13 cellular contexts compared by ENCODE assay signal in the genomic region with DNA sequence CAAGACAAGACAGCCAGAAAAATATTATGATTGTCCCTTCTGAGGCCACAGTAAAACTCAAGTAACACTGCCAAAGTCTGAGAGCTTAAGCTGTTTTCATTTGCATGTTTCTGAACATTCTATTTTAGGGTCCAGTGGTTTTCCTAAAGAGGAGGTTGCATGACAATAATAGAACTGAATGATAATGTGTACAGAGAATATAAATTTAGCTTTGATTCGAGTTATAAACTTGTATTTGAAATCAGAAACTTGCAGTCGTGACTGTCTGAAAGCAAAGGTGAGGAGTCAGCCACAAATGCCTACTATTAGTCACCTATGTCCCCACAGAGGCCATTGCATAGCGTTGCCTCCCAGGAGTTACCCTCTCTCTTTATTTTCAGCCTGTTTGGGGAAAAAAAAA.
A peak's percentile ranks its signal among the peaks of the same experiment; 100 is the strongest.
DNase-seq lines count a peak whose midpoint lies in the region; ATAC-seq, FAIRE-seq and TF ChIP-seq lines count a peak whose summit lies in the region.
"Had no signal": no experiment of that assay in that cellular context is flagged by ENCODE, and none has a peak within 500 bp of the region (broad histone marks: within the 10 kb centered on the region; RNA-seq: fewer than 3 reads in every experiment).

No MANE protein-coding gene starts in this region.

- H3K23me2 ChIP-seq in H1 (ENCODE audit: low read depth, low read length) = no peaks in the 10 kb centered on the region

- ATAC-seq in HG03060 (IDR thresholded peaks at IDR 0.05; ENCODE audit: low read depth, unreplicated experiment) = peak; percentile 66
- ATAC-seq: activated CD4-positive, CD25-positive, alpha-beta regulatory T cell treated with anti-CD3 and anti-CD28 coated beads, Interleukin-2, amount 50 U/mL, for 24 hours; psoas muscle had no signal

- no peak overlapping the region for H2BK12ac ChIP-seq in H1 (ENCODE audit: low read depth, low read length)
- H2BK12ac ChIP-seq in trophoblast cell (ENCODE audit: low read length) = no peak overlapping the region

- TF ChIP-seq POLR2A in H1 (IDR thresholded peaks at IDR 0.05; ENCODE audit: control extremely low read depth in 1 of 2, low read depth in 2 of 2, low read length in 2 of 2) = no peak

- H3K4me3 Mint-ChIP-seq in activated naive CD8-positive, alpha-beta T cell treated with anti-CD3 and anti-CD28 coated beads for 36 hours = no peak overlapping the region
- H3K4me3 Mint-ChIP-seq in CD14-positive monocyte = no peak overlapping the region

- no peaks in the 10 kb centered on the region for H3K79me2 ChIP-seq in H1 (ENCODE audit: control insufficient read depth in 1 of 2, insufficient read depth in 2 of 2, low read length in 2 of 2)
- no peaks in the 10 kb centered on the region for H3K79me2 ChIP-seq in trophoblast cell (ENCODE audit: control insufficient read depth, insufficient read depth, low read length, poor library complexity)

- POLR2A ChIA-PET in H1 (lab: Charles Lee; ENCODE audit: partially characterized antibody) = no interaction called here

- H3K4ac ChIP-seq in H1 (replicated peaks; ENCODE audit: insufficient read length, low read depth, low read length) = no peak overlapping the region
- no peak overlapping the region for H3K4ac ChIP-seq in trophoblast cell (ENCODE audit: low read depth, low read length)

- H3K14ac ChIP-seq in H1 (ENCODE audit: insufficient read length) (no peak overlapping the region), trophoblast cell (ENCODE audit: low read length) (no peak overlapping the region)

- H2AFZ ChIP-seq in H1 (ENCODE audit: low read length) (peak overlapping the region; percentile 31; the same call in 1 of the 2 replicates), trophoblast cell (ENCODE audit: insufficient read depth, low read length, poor library complexity) (no peak overlapping the region)

- no peak overlapping the region for H4K91ac ChIP-seq in H1 (replicated peaks; ENCODE audit: insufficient read length, low read length)
- no peak overlapping the region for H4K91ac ChIP-seq in trophoblast cell (ENCODE audit: low read depth, low read length)

- H3K36me3 Mint-ChIP-seq in activated naive CD8-positive, alpha-beta T cell treated with anti-CD3 and anti-CD28 coated beads for 36 hours = no peaks in the 10 kb centered on the region
- H3K36me3 Mint-ChIP-seq in CD14-positive monocyte = no peaks in the 10 kb centered on the region

- H3K9ac ChIP-seq in H1 (replicated peaks in 1 of 4; ENCODE audit: extremely low read depth in 1 of 4, low read depth in 3 of 4, low read length in 3 of 4) (no peak overlapping the region), trophoblast cell (ENCODE audit: low read length) (no peak overlapping the region)

- H3K79me1 ChIP-seq in H1 (ENCODE audit: low read depth, low read length) (no peaks in the 10 kb centered on the region), trophoblast cell (ENCODE audit: low read length) (peaks cover 2% of the 10 kb centered on the region)

- H3K23ac ChIP-seq in H1 (ENCODE audit: insufficient read length) (no peak overlapping the region), trophoblast cell (ENCODE audit: low read length) (no peak overlapping the region)

- no peak overlapping the region for H2BK120ac ChIP-seq in H1 (replicated peaks; ENCODE audit: low read depth, low read length)
- H2BK120ac ChIP-seq in trophoblast cell (ENCODE audit: insufficient read depth, low read length, poor library complexity) = no peak overlapping the region

- intact Hi-C loops in CD14-positive monocyte (cut with micrococcal nuclease) = no loop called here

- no peak overlapping the region for H2BK20ac ChIP-seq in H1 (ENCODE audit: low read length)

- H2AK5ac ChIP-seq in H1 (ENCODE audit: low read depth, low read length) = no peak overlapping the region
- H2AK5ac ChIP-seq in trophoblast cell (ENCODE audit: low read length) = no peak overlapping the region

- H3K27ac ChIP-seq in H1 (ENCODE audit: low read depth, low read length) (no peak overlapping the region), trophoblast cell (ENCODE audit: low read depth, low read length) (no peak overlapping the region)
- H3K27ac ChIP-seq: psoas muscle had no signal

- H3K9me3 ChIP-seq in H1 (ENCODE audit: insufficient read depth in 2 of 2, low read depth in 1 of 2, low read length in 1 of 2) (no peaks in the 10 kb centered on the region), trophoblast cell (ENCODE audit: insufficient read depth, low read depth, low read length) (no peaks in the 10 kb centered on the region)
- H3K9me3 ChIP-seq: psoas muscle, upper lobe of left lung had no signal

- no peak overlapping the region for H2BK15ac ChIP-seq in H1 (ENCODE audit: low read length)

- FAIRE-seq in GM18507 (lab: Jason Lieb, UNC) (peak; percentile 65), H1 (lab: Jason Lieb, UNC) (no peak)

- H4K20me1 ChIP-seq in H1 (replicated peaks in 1 of 2; ENCODE audit: control insufficient read depth in 1 of 2, insufficient read depth in 2 of 2, low read length in 2 of 2) = no peaks in the 10 kb centered on the region

- no peak overlapping the region for H4K5ac ChIP-seq in H1 (ENCODE audit: insufficient read length, low read depth, low read length)

- H3K4me1 Mint-ChIP-seq in activated naive CD8-positive, alpha-beta T cell treated with anti-CD3 and anti-CD28 coated beads for 36 hours = no peaks in the 10 kb centered on the region
- no peaks in the 10 kb centered on the region for H3K4me1 Mint-ChIP-seq in CD14-positive monocyte

- no peak for TF ChIP-seq EP300 in H1 (IDR thresholded peaks at IDR 0.05; ENCODE audit: borderline replicate concordance in 1 of 2, low read depth in 2 of 2, low read length in 2 of 2)

- TF ChIP-seq CTCF in GM20000 (IDR thresholded peaks at IDR 0.05; ENCODE audit: extremely low read depth, missing control alignments) (no peak), H1 (IDR thresholded peaks at IDR 0.05; ENCODE audit: control extremely low read depth in 1 of 3, insufficient read depth in 1 of 3, low read depth in 1 of 3, low read length in 3 of 3) (no peak), CD14-positive monocyte (IDR thresholded peaks at IDR 0.05) (no peak)

- H3K27me3 Mint-ChIP-seq in activated naive CD8-positive, alpha-beta T cell treated with anti-CD3 and anti-CD28 coated beads for 36 hours = no peaks in the 10 kb centered on the region
- no peaks in the 10 kb centered on the region for H3K27me3 Mint-ChIP-seq in CD14-positive monocyte (ENCODE audit: low read depth in 3 of 3)

- H3K56ac ChIP-seq in H1 (replicated peaks; ENCODE audit: insufficient read length, low read depth, low read length) = no peak overlapping the region

- H3K4me3 ChIP-seq in H1 (ENCODE audit: extremely low read depth in 1 of 4, insufficient read depth in 2 of 4, low read depth in 3 of 4, low read length in 4 of 4) = no peak overlapping the region
- no peak overlapping the region for H3K4me3 ChIP-seq in trophoblast cell (ENCODE audit: low read depth, low read length)
- H3K4me3 ChIP-seq: psoas muscle, upper lobe of left lung had no signal

- H3K18ac ChIP-seq in H1 (ENCODE audit: extremely low read depth, low read length) (no peak overlapping the region), trophoblast cell (ENCODE audit: low read length) (no peak overlapping the region)

- H3K27me3 ChIP-seq in H1 (replicated peaks in 1 of 4; ENCODE audit: control insufficient read depth in 3 of 4, extremely low read depth in 1 of 4, insufficient read depth in 3 of 4, low read length in 3 of 4) (no peaks in the 10 kb centered on the region), trophoblast cell (ENCODE audit: insufficient read depth, low read length) (no peaks in the 10 kb centered on the region)
- H3K27me3 ChIP-seq: upper lobe of left lung had no signal

- no peak for TF ChIP-seq RAD21 in H1 (IDR thresholded peaks at IDR 0.05 in 1 of 2, conservative IDR thresholded peaks at IDR 0.05 in 1 of 2; ENCODE audit: low read depth in 2 of 2, low read length in 2 of 2)

- CTCF ChIA-PET in H1 (lab: Charles Lee; ENCODE audit: partially characterized antibody) = interaction anchor here (0.6 kb wide), 3 partner anchors 10 to 176 kb away, joined by 3 to 5 read pairs (median 3); no protein-coding TSS in a partner anchor

- 75% methylated on average over 3 of the region's 3 CpGs; no CpG with 5 or more reads in 1 of the 2 experiments for WGBS in H1 (ENCODE audit: extremely low coverage in 1 of 2, insufficient coverage in 1 of 2, insufficient read length in 1 of 2, insufficient replicate concordance in 2 of 2, low coverage in 1 of 2, low lambda C conversion rate in 2 of 2, missing lambda C conversion rate in 1 of 2), 2 experiments
- no CpG with 5 or more reads among the region's 3 CpGs for WGBS in trophoblast cell (ENCODE audit: extremely low coverage, insufficient coverage, insufficient read length)

- no peaks in the 10 kb centered on the region for H3K9me3 Mint-ChIP-seq in activated naive CD8-positive, alpha-beta T cell treated with anti-CD3 and anti-CD28 coated beads for 36 hours
- peaks cover 4 to 13% (median 7%) of the 10 kb centered on the region in 7 donors for H3K9me3 Mint-ChIP-seq in CD14-positive monocyte
- H3K9me3 Mint-ChIP-seq: activated T-helper 2 cell treated with anti-CD3 and anti-CD28 coated beads, Interferon-gamma antibody, Interleukin-2, Interleukin-4, amounts not matched to agents 10 μg/mL and 5 μg/mL and 100 μg/mL, durations not matched to agents 14 hours and 24 hours and 36 hours had no signal

- H3K4me2 ChIP-seq in H1 (ENCODE audit: insufficient read depth in 1 of 2, low read depth in 2 of 2, low read length in 2 of 2) = no peak overlapping the region
- H3K4me2 ChIP-seq in trophoblast cell (ENCODE audit: low read length) = no peak overlapping the region

- H3K36me3 ChIP-seq in H1 (ENCODE audit: control insufficient read depth in 2 of 4, insufficient read depth in 4 of 4, low read length in 3 of 4) = no peaks in the 10 kb centered on the region
- H3K36me3 ChIP-seq in trophoblast cell (ENCODE audit: control insufficient read depth in 1 of 2, insufficient read depth in 2 of 2, low read length in 2 of 2) = no peaks in the 10 kb centered on the region
- H3K36me3 ChIP-seq: upper lobe of left lung had no signal

- H3K27ac Mint-ChIP-seq in activated naive CD8-positive, alpha-beta T cell treated with anti-CD3 and anti-CD28 coated beads for 36 hours = no peak overlapping the region
- H3K27ac Mint-ChIP-seq in CD14-positive monocyte = no peak overlapping the region
- H3K27ac Mint-ChIP-seq: activated T-helper 2 cell treated with anti-CD3 and anti-CD28 coated beads, Interferon-gamma antibody, Interleukin-2, Interleukin-4, amounts not matched to agents 10 μg/mL and 5 μg/mL and 100 μg/mL, durations not matched to agents 14 hours and 24 hours and 36 hours had no signal

- H4K8ac ChIP-seq in H1 (ENCODE audit: extremely low read depth, insufficient read depth, low read length) (no peak overlapping the region), trophoblast cell (ENCODE audit: low read depth, low read length) (no peak overlapping the region)

- DNase-seq in GM18507 (ENCODE audit: extremely low spot score, insufficient read length, low read depth) (no peak), GM20000 (ENCODE audit: low spot score) (peak; percentile 12), H1 (ENCODE audit: low read depth in 1 of 2, low spot score in 2 of 2) (no peak), trophoblast cell (no peak), NCI-H128 (lab: John Stamatoyannopoulos, UW; ENCODE audit: unreplicated experiment) (no peak), CD14-positive monocyte (ENCODE audit: low spot score) (no peak)
- DNase-seq in activated naive CD8-positive, alpha-beta T cell treated with anti-CD3 and anti-CD28 coated beads for 36 hours = no peak
- DNase-seq: NCI-H2029 treated with DMSO at 0.1 percent for 48 hours, psoas muscle, upper lobe of left lung had no signal

- H3K4me1 ChIP-seq in H1 (replicated peaks in 1 of 4; ENCODE audit: control insufficient read depth in 3 of 4, insufficient read depth in 4 of 4, low read length in 3 of 4) (peaks cover 0 to 5% (median 4%) of the 10 kb centered on the region in 4 experiments; a peak in 4 of 7 replicates), trophoblast cell (ENCODE audit: control insufficient read depth in 1 of 2, insufficient read depth in 2 of 2, low read length in 2 of 2) (peaks cover 0 to 5% of the 10 kb centered on the region in 2 experiments)
- H3K4me1 ChIP-seq: psoas muscle had no signal

- no peak overlapping the region for H4K12ac ChIP-seq in trophoblast cell (ENCODE audit: low read depth, low read length)

- H2BK5ac ChIP-seq in H1 (ENCODE audit: low read depth, low read length) (no peak overlapping the region), trophoblast cell (ENCODE audit: low read depth, low read length, poor library complexity) (no peak overlapping the region)
